Comparison of ENCODE assay signal across 20 cellular contexts in the genomic region with DNA sequence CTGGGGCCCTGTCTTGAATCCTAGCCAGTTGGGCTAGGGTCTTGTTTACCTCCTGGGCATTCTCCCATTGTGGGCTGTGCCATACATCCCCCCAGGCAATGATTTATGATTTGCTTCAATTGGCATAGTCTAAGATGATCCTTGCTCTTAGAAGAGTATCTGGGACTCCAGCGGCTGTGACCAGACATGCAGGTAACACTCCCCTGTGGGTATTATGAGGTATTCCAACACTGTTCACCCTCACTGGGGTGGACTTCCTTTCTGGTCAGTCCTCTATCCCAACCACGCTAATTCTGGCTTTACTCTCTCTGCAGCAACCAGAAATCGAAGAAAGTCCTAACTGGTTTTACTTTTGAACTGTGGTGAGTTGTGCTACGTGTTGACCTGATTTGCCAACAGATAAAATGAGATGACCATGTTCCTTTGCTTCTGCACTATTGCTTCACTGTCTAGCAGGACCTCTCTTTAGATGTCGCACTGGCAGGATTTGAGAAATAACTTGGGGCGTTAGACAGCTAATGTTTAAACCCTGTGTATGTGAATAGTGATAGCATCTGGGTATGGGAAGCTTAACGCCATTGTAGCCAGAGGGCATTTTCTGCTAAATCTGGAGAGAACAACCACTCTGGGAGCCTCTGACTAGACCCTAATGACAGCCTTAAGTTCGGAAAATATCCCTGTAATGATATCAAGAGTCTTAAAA.
"Had no signal": no experiment of that assay in that cellular context is flagged by ENCODE, and none has a peak within 500 bp of the region (broad histone marks: within the 10 kb centered on the region; RNA-seq: fewer than 3 reads in every experiment).

No MANE protein-coding gene starts in this region.

- H3K27me3 Mint-ChIP-seq: stimulated activated memory B cell treated with anti-CD40 and anti-IgM and Interleukin-4, amounts not matched to agents 10 μg/mL and 1 μg/mL and 100 μg/mL, for 72 hours; stimulated activated naive CD8-positive, alpha-beta T cell treated with anti-CD3 and anti-CD28 coated beads, Interleukin-15, Interleukin-2, amounts not matched to agents 100 ng/mL and 50 ng/mL, for 24 hours had no signal

- H3K27me3 ChIP-seq: spleen, tibial artery, upper lobe of right lung, vagina had no signal

- H3K4me3 Mint-ChIP-seq: endodermal cell; naive thymus-derived CD8-positive, alpha-beta T cell; stimulated activated memory B cell treated with anti-CD40 and anti-IgM and Interleukin-4, amounts not matched to agents 10 μg/mL and 1 μg/mL and 100 μg/mL, for 72 hours; stimulated activated naive CD8-positive, alpha-beta T cell treated with anti-CD3 and anti-CD28 coated beads, Interleukin-15, Interleukin-2, amounts not matched to agents 100 ng/mL and 50 ng/mL, for 24 hours had no signal

- DNase-seq: effector CD4-positive, alpha-beta T cell; endodermal cell; erythroblast; foreskin keratinocyte; left colon; mammary epithelial cell; naive thymus-derived CD8-positive, alpha-beta T cell; posterior cingulate gyrus; right cardiac atrium; spleen; stimulated activated CD4-positive, alpha-beta T cell treated with anti-CD3 and anti-CD28 coated beads, Interleukin-15, amount 100 ng/mL, for 24 hours; stimulated activated CD4-positive, alpha-beta T cell treated with anti-CD3 and anti-CD28 coated beads, Interleukin-1b, Interleukin-23, amount 100 ng/mL, for 48 hours; stimulated activated CD4-positive, alpha-beta T cell treated with anti-CD3 and anti-CD28 coated beads, Interleukin-4, amount 100 ng/mL, for 24 hours; tibial artery; upper lobe of right lung had no signal

- H3K27ac Mint-ChIP-seq: endodermal cell; naive thymus-derived CD8-positive, alpha-beta T cell; stimulated activated memory B cell treated with anti-CD40 and anti-IgM and Interleukin-4, amounts not matched to agents 10 μg/mL and 1 μg/mL and 100 μg/mL, for 72 hours; stimulated activated naive CD8-positive, alpha-beta T cell treated with anti-CD3 and anti-CD28 coated beads, Interleukin-15, Interleukin-2, amounts not matched to agents 100 ng/mL and 50 ng/mL, for 24 hours had no signal

- H3K27ac ChIP-seq: coronary artery, foreskin keratinocyte, neutrophil, spleen, tibial artery, upper lobe of right lung, vagina had no signal

- H3K4me1 ChIP-seq: foreskin keratinocyte, tibial artery had no signal

- H3K4me1 Mint-ChIP-seq: endodermal cell had no signal

- H3K4me3 ChIP-seq: coronary artery, spleen, tibial artery, upper lobe of right lung, vagina had no signal

- ATAC-seq: foreskin keratinocyte; left colon; naive thymus-derived CD8-positive, alpha-beta T cell; right cardiac atrium; stimulated activated memory B cell treated with anti-CD40 and anti-IgM and Interleukin-4, amounts not matched to agents 10 μg/mL and 1 μg/mL and 100 μg/mL, for 72 hours; upper lobe of right lung had no signal

- H3K9me3 ChIP-seq: neutrophil, spleen, tibial artery, upper lobe of right lung, vagina had no signal

- H3K36me3 Mint-ChIP-seq: naive thymus-derived CD8-positive, alpha-beta T cell; stimulated activated memory B cell treated with anti-CD40 and anti-IgM and Interleukin-4, amounts not matched to agents 10 μg/mL and 1 μg/mL and 100 μg/mL, for 72 hours had no signal

- H3K36me3 ChIP-seq: neutrophil, spleen, tibial artery, upper lobe of right lung, vagina had no signal

- H3K9me3 Mint-ChIP-seq: endodermal cell; naive thymus-derived CD8-positive, alpha-beta T cell; stimulated activated memory B cell treated with anti-CD40 and anti-IgM and Interleukin-4, amounts not matched to agents 10 μg/mL and 1 μg/mL and 100 μg/mL, for 72 hours; stimulated activated naive CD8-positive, alpha-beta T cell treated with anti-CD3 and anti-CD28 coated beads, Interleukin-15, Interleukin-2, amounts not matched to agents 100 ng/mL and 50 ng/mL, for 24 hours had no signal
